Comparison of ENCODE assay signal across 8 cellular contexts in genomic region chr17:61710546-61710945, GRCh38.
"Had no signal": no experiment of that assay in that cellular context is flagged by ENCODE, and none has a peak within 500 bp of the region (broad histone marks: within the 10 kb centered on the region; RNA-seq: fewer than 3 reads in every experiment).

No MANE protein-coding gene starts in this region.

- H3K9ac ChIP-seq: KMS-11 had no signal

- H3K4me3 Mint-ChIP-seq: IgD-negative memory B cell had no signal

- H3K27ac ChIP-seq: HL-60, KMS-11 had no signal

- H3K27ac Mint-ChIP-seq: IgD-negative memory B cell had no signal

- H3K4me3 ChIP-seq: K562 had no signal

- ATAC-seq: HepG2, K562 had no signal

- H3K4me2 ChIP-seq: KMS-11 had no signal

- FAIRE-seq: HepG2, K562 had no signal

- H3K27me3 Mint-ChIP-seq: IgD-negative memory B cell had no signal

- DNase-seq: IMR-90, KBM-7, KG1 had no signal
